ENCODE assay signal across 11 cellular contexts in genomic region chrX:19867411-19867732, GRCh38. TPM values are rescaled to one million over a fixed set of nuclear protein-coding genes. Genes with fewer than 3 reads are reported as not detected.
DNase-seq lines count a peak whose midpoint lies in the region; ATAC-seq and TF ChIP-seq lines count a peak whose summit lies in the region.
"Had no signal": no experiment of that assay in that cellular context is flagged by ENCODE, and none has a peak within 500 bp of the region (broad histone marks: within the 10 kb centered on the region; RNA-seq: fewer than 3 reads in every experiment).

No MANE protein-coding gene starts in this region.

- H3K9me3 Mint-ChIP-seq in CD4-positive, alpha-beta T cell, result no peaks in the 10 kb centered on the region
- peaks cover 0 to 3% (median 0%) of the 10 kb centered on the region in 7 donors for H3K9me3 Mint-ChIP-seq in naive B cell

- H3K27me3 Mint-ChIP-seq in CD4-positive, alpha-beta T cell, result no peaks in the 10 kb centered on the region
- no peaks in the 10 kb centered on the region for H3K27me3 Mint-ChIP-seq in naive B cell

- POLR2A ChIA-PET in CD4-positive, alpha-beta T cell (lab: Charles Lee), result interaction anchor here (0.8 to 1.0 kb wide), 2 partner anchors 10 to 62 kb away, joined by 3 to 5 read pairs; no protein-coding TSS in a partner anchor
- POLR2A ChIA-PET in IMR-90 (lab: Charles Lee; ENCODE audit: unreplicated experiment), result no interaction called here

- H2AK5ac ChIP-seq in IMR-90 (ENCODE audit: low read depth, low read length), result no peak overlapping the region

- H3K4me3 ChIP-seq in IMR-90 (ENCODE audit: insufficient read depth, low read depth, low read length) (no peak overlapping the region), cardiac fibroblast (replicated peaks in 1 of 2; ENCODE audit: low read depth in 2 of 2, low read length in 2 of 2) (no peak overlapping the region), transverse colon (no peak overlapping the region)
- H3K4me3 ChIP-seq: lower lobe of right lung, smooth muscle cell had no signal

- ATAC-seq in CD4-positive, alpha-beta T cell (ENCODE audit: poor library complexity), result no peak
- peak; percentile 85 for ATAC-seq in IMR-90 (ENCODE audit: low read depth)
- no peak for ATAC-seq in naive B cell (ENCODE audit: low read depth in 2 of 2)
- no peak for ATAC-seq in HG03159 (IDR thresholded peaks at IDR 0.05; ENCODE audit: unreplicated experiment)
- no peak for ATAC-seq in HG03097 (IDR thresholded peaks at IDR 0.05; ENCODE audit: low FRiP score, unreplicated experiment)
- no peak for ATAC-seq in left colon
- ATAC-seq: lower lobe of right lung had no signal

- BruUV-seq in IMR-90 (replicated peaks; lab: Mats Ljungman, UMichigan), result no TSS peak

- H3K9ac ChIP-seq in IMR-90 (ENCODE audit: low read depth, low read length), result no peak overlapping the region

- H3K56ac ChIP-seq in IMR-90 (ENCODE audit: extremely low read depth, insufficient read depth, low read length), result no peak overlapping the region

- TF ChIP-seq POLR2A in IMR-90 (IDR thresholded peaks at IDR 0.05; ENCODE audit: low read depth, low read length), result no peak
- TF ChIP-seq POLR2A in transverse colon (IDR thresholded peaks at IDR 0.05), result no peak

- CTCF ChIA-PET in CD4-positive, alpha-beta T cell (lab: Charles Lee), result no interaction called here
- CTCF ChIA-PET in IMR-90 (lab: Yijun Ruan, JAX), result no interaction called here

- no peak overlapping the region for H2BK5ac ChIP-seq in IMR-90 (ENCODE audit: low read depth, low read length, poor library complexity, severe bottlenecking)

- no peak overlapping the region for H2AK9ac ChIP-seq in IMR-90 (replicated peaks; ENCODE audit: low read depth, low read length, poor library complexity)

- H3K18ac ChIP-seq in IMR-90 (ENCODE audit: low read depth, low read length), result no peak overlapping the region

- H3K4me3 Mint-ChIP-seq in CD4-positive, alpha-beta T cell, result peak overlapping the region; percentile 18
- peak overlapping the region; percentile 42 to 92 (median 59) for H3K4me3 Mint-ChIP-seq in naive B cell

- dilution Hi-C loops in IMR-90 (cut with HindIII; ENCODE audit: low sequenced_read_pairs, unreplicated experiment), result no loop called here

- H2BK120ac ChIP-seq in IMR-90 (ENCODE audit: low read depth, low read length), result no peak overlapping the region

- H4K91ac ChIP-seq in IMR-90 (ENCODE audit: insufficient read depth, low read depth, low read length), result no peak overlapping the region

- no peaks in the 10 kb centered on the region for H3K36me3 Mint-ChIP-seq in CD4-positive, alpha-beta T cell (ENCODE audit: low read depth)
- no peaks in the 10 kb centered on the region for H3K36me3 Mint-ChIP-seq in naive B cell

- H3K4ac ChIP-seq in IMR-90 (ENCODE audit: low read depth, low read length), result no peak overlapping the region

- H2AFZ ChIP-seq in IMR-90 (replicated peaks; ENCODE audit: low read length, poor library complexity), result no peak overlapping the region

- no peak for TF ChIP-seq CTCF in CD4-positive, alpha-beta T cell (IDR thresholded peaks at IDR 0.05)
- TF ChIP-seq CTCF in IMR-90 (conservative IDR thresholded peaks at IDR 0.05; ENCODE audit: low read depth, low read length) (no peak), cardiac fibroblast (IDR thresholded peaks at IDR 0.05; ENCODE audit: low read depth, low read length) (no peak), transverse colon (IDR thresholded peaks at IDR 0.05) (no peak)

- peak overlapping the region; percentile 34; the same call in 1 of the 2 replicates for H3K4me2 ChIP-seq in IMR-90 (ENCODE audit: low read depth, low read length)
- H3K4me2 ChIP-seq: smooth muscle cell had no signal

- H3K14ac ChIP-seq in IMR-90 (replicated peaks; ENCODE audit: low read depth, low read length), result no peak overlapping the region

- H4K5ac ChIP-seq in IMR-90 (ENCODE audit: low read depth, low read length), result no peak overlapping the region

- no peak overlapping the region for H2BK15ac ChIP-seq in IMR-90 (ENCODE audit: low read depth, low read length)

- peaks cover 82% of the 10 kb centered on the region for H3K4me1 Mint-ChIP-seq in CD4-positive, alpha-beta T cell (ENCODE audit: low read depth)
- peaks cover 49 to 93% (median 66%) of the 10 kb centered on the region in 3 donors for H3K4me1 Mint-ChIP-seq in naive B cell

- no peak overlapping the region for H2BK20ac ChIP-seq in IMR-90 (ENCODE audit: low read depth, low read length)

- TF ChIP-seq EP300 in transverse colon (IDR thresholded peaks at IDR 0.05; ENCODE audit: low read depth), result no peak

- no peaks in the 10 kb centered on the region for H4K20me1 ChIP-seq in IMR-90 (ENCODE audit: insufficient read depth, low read length)

- H3K9me3 ChIP-seq in CD4-positive, alpha-beta T cell (ENCODE audit: control insufficient read depth, low read length), result no peaks in the 10 kb centered on the region
- H3K9me3 ChIP-seq in IMR-90 (ENCODE audit: control insufficient read depth, insufficient read depth, low read length), result no peaks in the 10 kb centered on the region
- no peaks in the 10 kb centered on the region for H3K9me3 ChIP-seq in transverse colon
- H3K9me3 ChIP-seq: lower lobe of right lung had no signal

- H3K36me3 ChIP-seq in IMR-90 (ENCODE audit: control insufficient read depth, insufficient read depth, low read length) (no peaks in the 10 kb centered on the region), transverse colon (no peaks in the 10 kb centered on the region)
- H3K36me3 ChIP-seq: lower lobe of right lung had no signal

- H3K9me1 ChIP-seq in IMR-90 (ENCODE audit: insufficient read depth, low read length), result peaks cover 6% of the 10 kb centered on the region; the same call in 1 of the 2 replicates

- WGBS in IMR-90 (ENCODE audit: extremely low coverage in 2 of 2, insufficient read length in 1 of 2), 2 experiments, result no CpG with 5 or more reads among the region's 3 CpGs
- 48% methylated on average over 3 of the region's 3 CpGs; no CpG with 5 or more reads in 1 of the 2 donors for WGBS in transverse colon (ENCODE audit: low coverage in 1 of 2), 2 donors

- peaks cover 3 to 33% of the 10 kb centered on the region in 2 experiments; a peak in 3 of 4 replicates for H3K79me1 ChIP-seq in IMR-90 (ENCODE audit: low read depth in 1 of 2, low read length in 2 of 2)

- H3K27ac ChIP-seq in CD4-positive, alpha-beta T cell (ENCODE audit: low read depth, low read length), result no peak overlapping the region
- H3K27ac ChIP-seq in IMR-90 (ENCODE audit: insufficient read depth, low read length) (peak overlapping the region; percentile 20; the same call in 1 of the 2 replicates), transverse colon (peak overlapping the region in 2 of 4 donors; percentile 32 to 47)
- H3K27ac ChIP-seq: lower lobe of right lung had no signal

- DNase-seq in CD4-positive, alpha-beta T cell, result no peak
- DNase-seq in IMR-90 (peak; percentile 79), cardiac fibroblast (ENCODE audit: low read depth in 2 of 2) (peak; percentile 68 to 73), naive B cell (no peak), transverse colon (no peak), left colon (no peak)
- DNase-seq: lower lobe of right lung, NCI-H526 treated with DMSO at 0.1 percent for 48 hours had no signal

- H3K27ac Mint-ChIP-seq in CD4-positive, alpha-beta T cell, result peak overlapping the region; percentile 68
- H3K27ac Mint-ChIP-seq in naive B cell, result peak overlapping the region in 5 of 6 donors; percentile 7 to 86 (median 73)

- H3K27me3 ChIP-seq in CD4-positive, alpha-beta T cell (ENCODE audit: control insufficient read depth, insufficient read depth, low read length), result no peaks in the 10 kb centered on the region
- no peaks in the 10 kb centered on the region; the same call in 1 of the 2 replicates for H3K27me3 ChIP-seq in IMR-90 (ENCODE audit: control insufficient read depth, insufficient read depth, low read length)
- no peaks in the 10 kb centered on the region for H3K27me3 ChIP-seq in transverse colon

- intact Hi-C loops in CD4-positive, alpha-beta T cell (cut with DNase I, micrococcal nuclease), result loop anchor here in 1 of 2 experiments (2.0 kb wide), 1 partner anchor 27 kb away; no protein-coding TSS in a partner anchor
- intact Hi-C loops in IMR-90 (cut with micrococcal nuclease) (no loop called here), transverse colon (cut with DNase I; ENCODE audit: low total_unique reads) (no loop called here), left colon (cut with DNase I, micrococcal nuclease) (no loop called here)

- no peak overlapping the region for H3K23ac ChIP-seq in IMR-90 (ENCODE audit: low read depth, low read length)

- peaks cover 13% of the 10 kb centered on the region for H3K4me1 ChIP-seq in IMR-90 (ENCODE audit: control insufficient read depth, insufficient read depth, low read length)
- H3K4me1 ChIP-seq in transverse colon, result peaks cover 0 to 3% (median 0%) of the 10 kb centered on the region in 4 donors

- no peak overlapping the region for H4K8ac ChIP-seq in IMR-90 (ENCODE audit: low read depth in 2 of 2, low read length in 2 of 2)

- no peak for TF ChIP-seq RAD21 in IMR-90 (IDR thresholded peaks at IDR 0.05; ENCODE audit: low read length)

- in situ Hi-C loops in IMR-90 (cut with MboI; ENCODE audit: low sequenced_read_pairs), result no loop called here
- in situ Hi-C loops in transverse colon (cut with MboI; ENCODE audit: low pct_ligation_motif_present in 1 of 4, low pct_unique_long_range_greater_than_20kb in 1 of 4, low sequenced_read_pairs in 3 of 4), result no loop called here

TF ChIP-seq in IMR-90, 13 proteins besides CTCF, POLR2A, EP300 and RAD21:
- no peak for TF ChIP-seq RCOR1 (IDR thresholded peaks at IDR 0.05; ENCODE audit: insufficient replicate concordance, low read length)
- TF ChIP-seq CEBPB (IDR thresholded peaks at IDR 0.05; ENCODE audit: low read depth, low read length), result peak; percentile 59; the same call in 1 of the 2 replicates
- no peak for TF ChIP-seq USF2 (IDR thresholded peaks at IDR 0.05; ENCODE audit: low read depth, low read length)
TF ChIP-seq in IMR-90: peak in this region for 1.

RNA-seq across cellular contexts. Expression of gene SH3KBP1, which starts 20.0 kb away (rescaled TPM):
- 10 to 100 TPM; 64.7 to 65.9 TPM for total RNA-seq in CD4-positive, alpha-beta T cell
- total RNA-seq in IMR-90 (2012; rRNA removed), result 20.1 and 26.7 TPM in 2 replicates
- 22.0 and 24.4 TPM in 2 replicates for polyA plus RNA-seq in IMR-90 (2012; rRNA removed)
- polyA plus RNA-seq in IMR-90 (2012; cell fraction: cytosol; rRNA removed), result 9.5 and 11.8 TPM in 2 replicates
- polyA plus RNA-seq in IMR-90 (2012; cell fraction: nucleus; rRNA removed; ENCODE audit: low replicate concordance), result 6.1 and 10.4 TPM in 2 replicates
- polyA plus RNA-seq in naive B cell (ENCODE audit: low read depth in 6 of 6), result 10 to 100 TPM; 18.1 to 60.4 (median 48.1) TPM
- total RNA-seq in transverse colon, result 10 to 100 TPM; 15.0 to 62.9 (median 29.9) TPM
- 10 to 100 TPM; 54.6 to 95.7 TPM for total RNA-seq in left colon

Comparison
In these comparisons a context has a peak if more than half of its experiments do, and no peak if none do; other contexts are left out.
1. DNase-seq: peak in IMR-90 (single experiment) and cardiac fibroblast (2 of 2); none in CD4-positive, alpha-beta T cell (0 of 10), naive B cell (single experiment), transverse colon (single experiment) and left colon (0 of 2).